ENCODE assay signal across 8 cellular contexts in genomic region chr3:129184396-129184656, GRCh38. TPM values are rescaled to one million over a fixed set of nuclear protein-coding genes. Genes with fewer than 3 reads are reported as not detected.
A peak's percentile ranks its signal among the peaks of the same experiment; 100 is the strongest.
DNase-seq lines count a peak whose midpoint lies in the region; ATAC-seq and TF ChIP-seq lines count a peak whose summit lies in the region.

No MANE protein-coding gene starts in this region.

- H3K9ac ChIP-seq in H9 (ENCODE audit: extremely low read depth, insufficient read length, low read length) = peak overlapping the region; percentile 89

- no peak for DNase-seq in CD4-positive, CD25-positive, alpha-beta regulatory T cell
- DNase-seq in H9 (no peak), RWPE1 (ENCODE audit: low spot score) (peak; percentile 29), dorsolateral prefrontal cortex (peak in 1 of 10 donors; percentile 34), NOMO-1 treated with dmso at 0.1 percent for 144 hours (lab: John Stamatoyannopoulos, UW; ENCODE audit: unreplicated experiment) (no peak)

- H3K4me1 Mint-ChIP-seq in CD4-positive, CD25-positive, alpha-beta regulatory T cell = peaks cover 16 to 33% (median 28%) of the 10 kb centered on the region in 4 donors
- H3K4me1 Mint-ChIP-seq in H9 = peaks cover 21 to 24% of the 10 kb centered on the region in 2 experiments

- H3K36me3 Mint-ChIP-seq in CD4-positive, CD25-positive, alpha-beta regulatory T cell = peaks cover 10% of the 10 kb centered on the region
- peaks cover 19 to 30% (median 28%) of the 10 kb centered on the region in 3 experiments for H3K36me3 Mint-ChIP-seq in H9 (ENCODE audit: insufficient read depth in 1 of 3, low read depth in 3 of 3)

- H3K23ac ChIP-seq in H9 (ENCODE audit: insufficient read length, low read depth, low read length) = no peak overlapping the region

- no peak overlapping the region for H3K56ac ChIP-seq in H9 (ENCODE audit: insufficient read length, low read depth, low read length)

- H3K4me3 ChIP-seq in CD4-positive, CD25-positive, alpha-beta regulatory T cell (ENCODE audit: low read depth, low read length) = peak overlapping the region; percentile 84
- H3K4me3 ChIP-seq in dorsolateral prefrontal cortex (peak overlapping the region; percentile 77 to 100 (median 98)), mononuclear cell (ENCODE audit: low read length) (peak overlapping the region; percentile 99), urinary bladder (ENCODE audit: low read depth, low read length) (peak overlapping the region; percentile 86)

- no peaks in the 10 kb centered on the region for H3K27me3 ChIP-seq in CD4-positive, CD25-positive, alpha-beta regulatory T cell (ENCODE audit: control insufficient read depth, insufficient read depth, low read length)
- H3K27me3 ChIP-seq in H9 (ENCODE audit: insufficient read depth, low read length) (no peaks in the 10 kb centered on the region), dorsolateral prefrontal cortex (no peaks in the 10 kb centered on the region), mononuclear cell (ENCODE audit: insufficient read depth, low read length) (no peaks in the 10 kb centered on the region)

- no peaks in the 10 kb centered on the region for H3K9me3 ChIP-seq in CD4-positive, CD25-positive, alpha-beta regulatory T cell (ENCODE audit: control insufficient read depth in 2 of 2, low read length in 2 of 2)
- no peaks in the 10 kb centered on the region for H3K9me3 ChIP-seq in H9 (ENCODE audit: control insufficient read depth, low read depth, low read length)
- H3K9me3 ChIP-seq in mononuclear cell (ENCODE audit: low read depth, low read length) = no peaks in the 10 kb centered on the region

- no peak overlapping the region for H2BK15ac ChIP-seq in H9 (ENCODE audit: low read depth, low read length)

- intact Hi-C loops in dorsolateral prefrontal cortex (cut with DNase I) = loop anchor here (5.0 to 10.0 kb wide), 3 partner anchors 63 to 133 kb away; partner anchors contain the start of gene COPG1 (in 2 of the 2)

- H3K27ac ChIP-seq in CD4-positive, CD25-positive, alpha-beta regulatory T cell (ENCODE audit: insufficient read depth, low read length, poor library complexity, severe bottlenecking) = peak overlapping the region; percentile 96
- H3K27ac ChIP-seq in H9 (ENCODE audit: insufficient read length, low read depth, low read length) (no peak overlapping the region), RWPE1 (peak overlapping the region; percentile 94), dorsolateral prefrontal cortex (peak overlapping the region; percentile 53 to 99 (median 97)), urinary bladder (ENCODE audit: low read depth) (peak overlapping the region; percentile 91)

- H3K4ac ChIP-seq in H9 (ENCODE audit: low read depth, low read length) = no peak overlapping the region

- H4K91ac ChIP-seq in H9 (ENCODE audit: insufficient read length, low read depth, low read length) = no peak overlapping the region

- no peak overlapping the region for H3T11ph ChIP-seq in H9 (ENCODE audit: low read length)

- peak overlapping the region; percentile 100 for H3K4me2 ChIP-seq in H9 (ENCODE audit: insufficient read depth, insufficient read length, low read length)

- no peaks in the 10 kb centered on the region for H4K20me1 ChIP-seq in H9 (ENCODE audit: control insufficient read depth, insufficient read depth, insufficient read length)

- H3K4me3 Mint-ChIP-seq in CD4-positive, CD25-positive, alpha-beta regulatory T cell = peak overlapping the region; percentile 97 to 98 (median 98)
- H3K4me3 Mint-ChIP-seq in H9 = peak overlapping the region; percentile 94 to 98

- no peak overlapping the region for H2BK12ac ChIP-seq in H9 (ENCODE audit: insufficient read length, low read depth, low read length)

- H2AFZ ChIP-seq in H9 (ENCODE audit: low read length) = no peak overlapping the region

- H3K79me2 ChIP-seq in H9 (ENCODE audit: insufficient read depth, low read length) = peaks cover 38% of the 10 kb centered on the region

- no peak overlapping the region for H4K5ac ChIP-seq in H9 (ENCODE audit: insufficient read length, low read depth, low read length)

- H3K9me3 Mint-ChIP-seq in CD4-positive, CD25-positive, alpha-beta regulatory T cell = peaks cover 0 to 2% (median 0%) of the 10 kb centered on the region in 7 donors
- H3K9me3 Mint-ChIP-seq in H9 = no peaks in the 10 kb centered on the region

- H3K27me3 Mint-ChIP-seq in CD4-positive, CD25-positive, alpha-beta regulatory T cell = no peaks in the 10 kb centered on the region
- no peaks in the 10 kb centered on the region for H3K27me3 Mint-ChIP-seq in H9 (ENCODE audit: low read depth)

- no peak overlapping the region for H2BK5ac ChIP-seq in H9 (ENCODE audit: insufficient read length, low read length)

- H4K8ac ChIP-seq in H9 (replicated peaks; ENCODE audit: insufficient read length, low read depth, low read length) = no peak overlapping the region

- TF ChIP-seq CTCF in H9 (conservative IDR thresholded peaks at IDR 0.05) (no peak), RWPE1 (conservative IDR thresholded peaks at IDR 0.05; ENCODE audit: low read depth) (no peak), dorsolateral prefrontal cortex (IDR thresholded peaks at IDR 0.05 in 54 of 56, conservative IDR thresholded peaks at IDR 0.05 in 2 of 56; ENCODE audit: low read depth in 1 of 56, partially characterized antibody in 56 of 56) (no peak)

- H3K18ac ChIP-seq in H9 (ENCODE audit: insufficient read length, low read depth, low read length) = peak overlapping the region; percentile 56

- H3K79me1 ChIP-seq in H9 (ENCODE audit: insufficient read depth, low read depth, low read length, poor library complexity, severe bottlenecking) = no peaks in the 10 kb centered on the region

- peak overlapping the region; percentile 97 to 98 (median 98) for H3K27ac Mint-ChIP-seq in CD4-positive, CD25-positive, alpha-beta regulatory T cell
- peak overlapping the region; percentile 79 to 97 (median 97) for H3K27ac Mint-ChIP-seq in H9

- no peak overlapping the region for H2BK20ac ChIP-seq in H9 (ENCODE audit: low read depth, low read length, poor library complexity, severe bottlenecking)

- no peak for ATAC-seq in CD4-positive, CD25-positive, alpha-beta regulatory T cell (ENCODE audit: low read depth in 2 of 2)
- ATAC-seq in HG02981 (IDR thresholded peaks at IDR 0.05; ENCODE audit: unreplicated experiment) = no peak

- CTCF ChIA-PET in RWPE1 (lab: Yijun Ruan, JAX) = interaction anchor here (1.6 kb wide), 1 partner anchor 61 kb away, joined by 8 read pairs; no protein-coding TSS in a partner anchor

- H2AK5ac ChIP-seq in H9 (ENCODE audit: insufficient read length, low read length) = no peak overlapping the region

- H3K4me1 ChIP-seq in CD4-positive, CD25-positive, alpha-beta regulatory T cell (ENCODE audit: control insufficient read depth, insufficient read depth, low read length, poor library complexity, severe bottlenecking) = peaks cover 42% of the 10 kb centered on the region
- no peaks in the 10 kb centered on the region for H3K4me1 ChIP-seq in H9 (ENCODE audit: insufficient read depth, low read length)
- peaks cover 55% of the 10 kb centered on the region for H3K4me1 ChIP-seq in mononuclear cell (ENCODE audit: insufficient read depth, low read length)
- no peaks in the 10 kb centered on the region for H3K4me1 ChIP-seq in urinary bladder (ENCODE audit: insufficient read depth)

- no CpG with 5 or more reads among the region's 5 CpGs for WGBS in H9 (ENCODE audit: extremely low coverage, insufficient read length, low lambda C conversion rate)
- WGBS in urinary bladder = 3% methylated on average over 5 of the region's 5 CpGs

- peak overlapping the region; percentile 57 for H3K14ac ChIP-seq in H9 (ENCODE audit: insufficient read depth, low read length)

- H3K23me2 ChIP-seq in H9 (ENCODE audit: insufficient read length, low read depth, low read length, poor library complexity, severe bottlenecking) = peaks cover 11% of the 10 kb centered on the region

- POLR2A ChIA-PET in RWPE1 (lab: Yijun Ruan, JAX; ENCODE audit: low non-redundant PET) = interaction anchor here (0.6 to 2.1 kb wide), 3 partner anchors 31 to 56 kb away, joined by 4 to 8 read pairs (median 5); no protein-coding TSS in a partner anchor

- H3K36me3 ChIP-seq in CD4-positive, CD25-positive, alpha-beta regulatory T cell (ENCODE audit: control insufficient read depth, insufficient read depth, low read length) = peaks cover 4% of the 10 kb centered on the region
- H3K36me3 ChIP-seq in urinary bladder (ENCODE audit: insufficient read depth) = no peaks in the 10 kb centered on the region

- H2BK120ac ChIP-seq in H9 (ENCODE audit: low read depth, low read length, poor library complexity, severe bottlenecking) = no peak overlapping the region

RNA-seq across cellular contexts. Expression of gene CNBP, which starts 0.6 kb away (rescaled TPM):
- 278 TPM for total RNA-seq in CD4-positive, CD25-positive, alpha-beta regulatory T cell
- polyA plus RNA-seq in CD4-positive, CD25-positive, alpha-beta regulatory T cell = 1,000 to 10,000 TPM; 1,048 to 1,097 (median 1,094) TPM
- total RNA-seq in H9 (2021) (433 and 443 TPM in 2 replicates), dorsolateral prefrontal cortex (100 to 1,000 TPM; 173 to 277 (median 229) TPM), mononuclear cell (353 TPM), urinary bladder (237 TPM)
- polyA plus RNA-seq in urinary bladder = 517 TPM

RNA-seq across cellular contexts. Expression of gene ISY1, which starts 23.5 kb away (rescaled TPM):
- total RNA-seq in CD4-positive, CD25-positive, alpha-beta regulatory T cell = 45.8 TPM
- polyA plus RNA-seq in CD4-positive, CD25-positive, alpha-beta regulatory T cell = 100 to 1,000 TPM in 1 of 4 donors, 10 to 100 TPM in 3; 84.2 to 109 (median 88.2) TPM
- total RNA-seq in H9 (2021) = 28.1 TPM in 2 replicates
- total RNA-seq in dorsolateral prefrontal cortex = 10 to 100 TPM in 119 of 120 experiments, 1 to 10 TPM in 1; 9.5 to 31.1 (median 20.5) TPM
- 24.9 TPM for total RNA-seq in mononuclear cell
- 30.1 TPM for total RNA-seq in urinary bladder
- 34.8 TPM for polyA plus RNA-seq in urinary bladder
